Comparison of ENCODE assay signal across 1 cellular context in the genomic region with DNA sequence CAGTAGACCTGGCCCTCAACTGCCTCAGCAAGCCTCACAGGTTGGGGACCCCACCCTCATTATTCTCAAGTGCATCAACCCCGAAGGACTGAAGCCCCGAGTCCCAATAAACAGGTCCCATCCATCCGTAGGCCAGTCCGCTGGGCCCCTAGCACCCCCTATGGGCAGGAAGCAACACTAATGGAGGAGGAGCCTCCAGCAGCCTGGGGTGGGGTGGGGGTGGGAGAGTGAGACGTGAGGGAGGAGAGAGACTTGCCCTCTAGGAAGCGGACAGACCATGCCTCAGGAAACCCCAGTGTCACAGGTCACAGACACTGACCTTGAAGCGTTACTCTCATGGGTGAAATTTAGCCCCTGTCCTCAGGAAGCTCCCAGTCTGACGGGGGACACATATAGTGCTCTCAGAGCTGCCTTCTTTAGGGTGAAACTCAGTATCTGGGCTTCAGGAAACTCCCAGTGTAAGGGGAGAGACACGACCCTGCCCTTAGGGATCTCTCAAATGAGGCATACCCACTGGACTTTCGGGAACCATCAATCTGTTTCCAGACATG.
A peak's percentile ranks its signal among the peaks of the same experiment; 100 is the strongest.
TF ChIP-seq lines count a peak whose summit lies in the region.

No MANE protein-coding gene starts in this region.

TF ChIP-seq in HepG2, 621 proteins besides CTCF, POLR2A, EP300 and RAD21 (continued from another document and continues in another):
- peak; percentile 74 for TF ChIP-seq PHF5A (CRISPR knock-in tag; IDR thresholded peaks at IDR 0.05; ENCODE audit: low read depth, unreplicated experiment)
- peak; percentile 19; the same call in 1 of the 2 replicates for TF ChIP-seq ERF (CRISPR knock-in tag; IDR thresholded peaks at IDR 0.05)
- no peak; the same call in 1 of the 2 replicates for TF ChIP-seq BHLHE40 (IDR thresholded peaks at IDR 0.05; ENCODE audit: low read length)
- TF ChIP-seq NFKBIZ (CRISPR knock-in tag; IDR thresholded peaks at IDR 0.05): 0 out of 2 replicates have a peak, but pooled peaks have one; percentile 56
- no peak for TF ChIP-seq ZNF7 (CRISPR knock-in tag; IDR thresholded peaks at IDR 0.05)
- TF ChIP-seq, protein P1, sequence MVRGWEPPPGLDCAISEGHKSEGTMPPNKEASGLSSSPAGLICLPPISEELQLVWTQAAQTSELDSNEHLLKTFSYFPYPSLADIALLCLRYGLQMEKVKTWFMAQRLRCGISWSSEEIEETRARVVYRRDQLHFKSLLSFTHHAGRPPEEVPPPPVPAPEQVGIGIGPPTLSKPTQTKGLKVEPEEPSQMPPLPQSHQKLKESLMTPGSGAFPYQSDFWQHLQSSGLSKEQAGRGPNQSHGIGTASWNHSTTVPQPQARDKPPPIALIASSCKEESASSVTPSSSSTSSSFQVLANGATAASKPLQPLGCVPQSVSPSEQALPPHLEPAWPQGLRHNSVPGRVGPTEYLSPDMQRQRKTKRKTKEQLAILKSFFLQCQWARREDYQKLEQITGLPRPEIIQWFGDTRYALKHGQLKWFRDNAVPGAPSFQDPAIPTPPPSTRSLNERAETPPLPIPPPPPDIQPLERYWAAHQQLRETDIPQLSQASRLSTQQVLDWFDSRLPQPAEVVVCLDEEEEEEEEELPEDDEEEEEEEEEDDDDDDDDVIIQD (CRISPR knock-in tag; IDR thresholded peaks at IDR 0.05; ENCODE audit: low read depth): peak; percentile 44; the same call in 1 of the 2 replicates
- TF ChIP-seq SETDB1 (CRISPR knock-in tag; IDR thresholded peaks at IDR 0.05; ENCODE audit: borderline replicate concordance): no peak
- no peak for TF ChIP-seq SNAI1 (CRISPR knock-in tag; IDR thresholded peaks at IDR 0.05; ENCODE audit: borderline replicate concordance)
- no peak for TF ChIP-seq ZNF547 (CRISPR knock-in tag; IDR thresholded peaks at IDR 0.05)
- TF ChIP-seq NCOA5 (CRISPR knock-in tag; IDR thresholded peaks at IDR 0.05): no peak
- TF ChIP-seq ZNF101 (CRISPR knock-in tag; IDR thresholded peaks at IDR 0.05; ENCODE audit: borderline replicate concordance, low read depth): no peak
- no peak for TF ChIP-seq PITX1 (CRISPR knock-in tag; IDR thresholded peaks at IDR 0.05)
- TF ChIP-seq ZNF790 (CRISPR knock-in tag; IDR thresholded peaks at IDR 0.05; ENCODE audit: borderline replicate concordance): no peak
- no peak for TF ChIP-seq GTF2F1 (IDR thresholded peaks at IDR 0.05; ENCODE audit: low read length)
- no peak for TF ChIP-seq SRSF9 (IDR thresholded peaks at IDR 0.05; ENCODE audit: borderline replicate concordance, insufficient read depth, low read depth, low read length, poor library complexity, severe bottlenecking)
- no peak for TF ChIP-seq MED8 (CRISPR knock-in tag; IDR thresholded peaks at IDR 0.05; ENCODE audit: insufficient replicate concordance)
- TF ChIP-seq FOXA3 (CRISPR knock-in tag; IDR thresholded peaks at IDR 0.05): no peak
- TF ChIP-seq FOXA1 (IDR thresholded peaks at IDR 0.05): no peak
- no peak for TF ChIP-seq FOXA1 (CRISPR knock-in tag; IDR thresholded peaks at IDR 0.05)
- 0 out of 2 replicates have a peak, but pooled peaks have one; percentile 20 for TF ChIP-seq NFE2 (CRISPR knock-in tag; IDR thresholded peaks at IDR 0.05)
- TF ChIP-seq ZNF432 (CRISPR knock-in tag; IDR thresholded peaks at IDR 0.05; ENCODE audit: borderline replicate concordance): no peak
- TF ChIP-seq, protein P2, sequence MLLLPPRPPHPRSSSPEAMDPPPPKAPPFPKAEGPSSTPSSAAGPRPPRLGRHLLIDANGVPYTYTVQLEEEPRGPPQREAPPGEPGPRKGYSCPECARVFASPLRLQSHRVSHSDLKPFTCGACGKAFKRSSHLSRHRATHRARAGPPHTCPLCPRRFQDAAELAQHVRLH (CRISPR knock-in tag; IDR thresholded peaks at IDR 0.05; ENCODE audit: borderline replicate concordance, low read depth): 0 out of 2 replicates have a peak, but pooled peaks have one; percentile 43
- TF ChIP-seq ZNF281 (CRISPR knock-in tag; IDR thresholded peaks at IDR 0.05; ENCODE audit: borderline replicate concordance): peak; percentile 67; the same call in 1 of the 2 replicates
- no peak for TF ChIP-seq REL (CRISPR knock-in tag; conservative IDR thresholded peaks at IDR 0.05)
- 0 out of 2 replicates have a peak, but pooled peaks have one; percentile 8 for TF ChIP-seq SOX5 (CRISPR knock-in tag; IDR thresholded peaks at IDR 0.05; ENCODE audit: borderline replicate concordance)
- no peak for TF ChIP-seq ZNF207 (IDR thresholded peaks at IDR 0.05; ENCODE audit: borderline replicate concordance)
- TF ChIP-seq ELF3 (CRISPR knock-in tag; IDR thresholded peaks at IDR 0.05): peak; percentile 64
- TF ChIP-seq TFE3 (CRISPR knock-in tag; IDR thresholded peaks at IDR 0.05): 0 out of 2 replicates have a peak, but pooled peaks have one; percentile 16
- TF ChIP-seq ETV5 (CRISPR knock-in tag; IDR thresholded peaks at IDR 0.05; ENCODE audit: borderline replicate concordance): 0 out of 2 replicates have a peak, but pooled peaks have one; percentile 19
- TF ChIP-seq ZEB1 (IDR thresholded peaks at IDR 0.05; ENCODE audit: insufficient replicate concordance, low read depth): no peak
- TF ChIP-seq MEF2D (CRISPR knock-in tag; IDR thresholded peaks at IDR 0.05): 0 out of 2 replicates have a peak, but pooled peaks have one; percentile 48
- TF ChIP-seq TSC22D2 (CRISPR knock-in tag; IDR thresholded peaks at IDR 0.05; ENCODE audit: borderline replicate concordance): 0 out of 2 replicates have a peak, but pooled peaks have one; percentile 28
- TF ChIP-seq FOXP1 (IDR thresholded peaks at IDR 0.05): no peak
- TF ChIP-seq FOXP1 (CRISPR knock-in tag; IDR thresholded peaks at IDR 0.05): no peak
- TF ChIP-seq ELF1 (CRISPR knock-in tag; IDR thresholded peaks at IDR 0.05): peak; percentile 38; the same call in 1 of the 2 replicates
- TF ChIP-seq ZGPAT (CRISPR knock-in tag; IDR thresholded peaks at IDR 0.05): peak; percentile 46
- TF ChIP-seq, protein P3, sequence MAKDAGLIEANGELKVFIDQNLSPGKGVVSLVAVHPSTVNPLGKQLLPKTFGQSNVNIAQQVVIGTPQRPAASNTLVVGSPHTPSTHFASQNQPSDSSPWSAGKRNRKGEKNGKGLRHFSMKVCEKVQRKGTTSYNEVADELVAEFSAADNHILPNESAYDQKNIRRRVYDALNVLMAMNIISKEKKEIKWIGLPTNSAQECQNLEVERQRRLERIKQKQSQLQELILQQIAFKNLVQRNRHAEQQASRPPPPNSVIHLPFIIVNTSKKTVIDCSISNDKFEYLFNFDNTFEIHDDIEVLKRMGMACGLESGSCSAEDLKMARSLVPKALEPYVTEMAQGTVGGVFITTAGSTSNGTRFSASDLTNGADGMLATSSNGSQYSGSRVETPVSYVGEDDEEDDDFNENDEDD (CRISPR knock-in tag; IDR thresholded peaks at IDR 0.05; ENCODE audit: borderline replicate concordance): no peak
- TF ChIP-seq, protein P4, sequence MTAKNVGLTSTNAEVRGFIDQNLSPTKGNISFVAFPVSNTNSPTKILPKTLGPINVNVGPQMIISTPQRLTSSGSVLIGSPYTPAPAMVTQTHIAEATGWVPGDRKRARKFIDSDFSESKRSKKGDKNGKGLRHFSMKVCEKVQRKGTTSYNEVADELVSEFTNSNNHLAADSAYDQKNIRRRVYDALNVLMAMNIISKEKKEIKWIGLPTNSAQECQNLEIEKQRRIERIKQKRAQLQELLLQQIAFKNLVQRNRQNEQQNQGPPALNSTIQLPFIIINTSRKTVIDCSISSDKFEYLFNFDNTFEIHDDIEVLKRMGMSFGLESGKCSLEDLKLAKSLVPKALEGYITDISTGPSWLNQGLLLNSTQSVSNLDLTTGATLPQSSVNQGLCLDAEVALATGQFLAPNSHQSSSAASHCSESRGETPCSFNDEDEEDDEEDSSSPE (CRISPR knock-in tag; IDR thresholded peaks at IDR 0.05): no peak
- no peak for TF ChIP-seq PTBP1 (IDR thresholded peaks at IDR 0.05; ENCODE audit: low read depth, low read length, poor library complexity, severe bottlenecking)
- no peak for TF ChIP-seq MYPOP (CRISPR knock-in tag; IDR thresholded peaks at IDR 0.05)
- TF ChIP-seq ZNF570 (CRISPR knock-in tag; IDR thresholded peaks at IDR 0.05; ENCODE audit: borderline replicate concordance): no peak
- TF ChIP-seq ZNF275 (CRISPR knock-in tag; IDR thresholded peaks at IDR 0.05; ENCODE audit: borderline replicate concordance): no peak
- TF ChIP-seq GATAD1 (CRISPR knock-in tag; IDR thresholded peaks at IDR 0.05): 0 out of 2 replicates have a peak, but pooled peaks have one; percentile 47
- peak; percentile 59 for TF ChIP-seq RXRB (CRISPR knock-in tag; IDR thresholded peaks at IDR 0.05; ENCODE audit: borderline replicate concordance)
- no peak for TF ChIP-seq RFX5 (IDR thresholded peaks at IDR 0.05; ENCODE audit: low read depth, low read length)
- no peak for TF ChIP-seq RORA (CRISPR knock-in tag; IDR thresholded peaks at IDR 0.05)
- no peak for TF ChIP-seq ZNF782 (CRISPR knock-in tag; IDR thresholded peaks at IDR 0.05; ENCODE audit: borderline replicate concordance)
- TF ChIP-seq MIER3 (CRISPR knock-in tag; IDR thresholded peaks at IDR 0.05; ENCODE audit: borderline replicate concordance): 0 out of 2 replicates have a peak, but pooled peaks have one; percentile 26
- no peak for TF ChIP-seq IKZF4 (CRISPR knock-in tag; IDR thresholded peaks at IDR 0.05; ENCODE audit: borderline replicate concordance, low read depth, not compliant biosample characterization)
- no peak for TF ChIP-seq HIVEP1 (CRISPR knock-in tag; IDR thresholded peaks at IDR 0.05)
